9 cellular contexts compared by ENCODE assay signal in genomic region chr11:11605181-11605580, GRCh38.
"Had no signal": no experiment of that assay in that cellular context is flagged by ENCODE, and none has a peak within 500 bp of the region (broad histone marks: within the 10 kb centered on the region; RNA-seq: fewer than 3 reads in every experiment).

No MANE protein-coding gene starts in this region.

- H3K9me3 ChIP-seq: sigmoid colon had no signal

- H3K9me3 Mint-ChIP-seq: stimulated activated naive CD8-positive, alpha-beta T cell treated with anti-CD3 and anti-CD28 coated beads, Interleukin-15, amount 100 ng/mL, for 72 hours had no signal

- H3K4me3 ChIP-seq: sigmoid colon, spleen had no signal

- DNase-seq: activated naive CD4-positive, alpha-beta T cell; brain microvascular endothelial cell; cortex of kidney; effector CD4-positive, alpha-beta T cell; foreskin fibroblast; sigmoid colon; spleen; stimulated activated naive CD8-positive, alpha-beta T cell treated with anti-CD3 and anti-CD28 coated beads, Interleukin-15, amount 100 ng/mL, for 72 hours had no signal

- H3K4me1 ChIP-seq: spleen had no signal

- H3K27ac ChIP-seq: brain microvascular endothelial cell, sigmoid colon, spleen had no signal

- ATAC-seq: activated CD4-positive, CD25-positive, alpha-beta regulatory T cell treated with anti-CD3 and anti-CD28 coated beads, Interleukin-2, amount 50 U/mL, for 24 hours; stimulated activated naive CD8-positive, alpha-beta T cell treated with anti-CD3 and anti-CD28 coated beads, Interleukin-15, amount 100 ng/mL, for 72 hours had no signal

- H3K27me3 ChIP-seq: brain microvascular endothelial cell, sigmoid colon, spleen had no signal

- H3K4me3 Mint-ChIP-seq: stimulated activated naive CD8-positive, alpha-beta T cell treated with anti-CD3 and anti-CD28 coated beads, Interleukin-15, amount 100 ng/mL, for 72 hours had no signal

- H3K27ac Mint-ChIP-seq: stimulated activated naive CD8-positive, alpha-beta T cell treated with anti-CD3 and anti-CD28 coated beads, Interleukin-15, amount 100 ng/mL, for 72 hours had no signal

- H3K36me3 ChIP-seq: brain microvascular endothelial cell, sigmoid colon, spleen had no signal
